In the genomic region with DNA sequence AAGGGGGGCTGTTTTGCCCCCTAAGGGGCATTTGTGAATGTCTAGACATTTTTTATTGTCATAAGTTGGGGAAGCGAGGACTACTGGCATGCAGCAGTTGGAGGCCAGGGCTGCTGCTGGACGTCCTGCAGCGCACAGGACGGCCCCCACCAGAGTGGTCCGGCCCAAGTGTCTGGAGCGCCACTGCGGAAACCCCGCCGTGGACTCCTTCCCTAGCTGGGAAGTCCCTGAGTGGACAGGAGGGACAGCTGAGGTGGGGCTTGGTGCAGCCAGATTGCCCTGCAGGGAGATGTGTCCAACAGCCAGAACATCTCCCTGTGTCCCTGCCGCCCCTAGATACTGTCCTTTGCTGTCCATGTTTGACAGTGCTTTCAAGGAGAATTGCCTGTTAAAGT, we compare ENCODE assay signal across 1 cellular context.
TF ChIP-seq lines count a peak whose summit lies in the region.

No MANE protein-coding gene starts in this region.

TF ChIP-seq in HepG2, 621 proteins besides CTCF, POLR2A, EP300 and RAD21:
- peak; percentile 8 for TF ChIP-seq AGO2 (optimal IDR thresholded peaks at IDR 0.05; ENCODE audit: low read depth, low read length)
- TF ChIP-seq PLRG1 (conservative IDR thresholded peaks at IDR 0.05), result no peak
- TF ChIP-seq RXRA (CRISPR knock-in tag; IDR thresholded peaks at IDR 0.05), result no peak
